ENCODE assay signal across 22 cellular contexts in genomic region chr12:32868885-32869284, GRCh38. TPM values are rescaled to one million over a fixed set of nuclear protein-coding genes. Genes with fewer than 3 reads are reported as not detected.
DNase-seq lines count a peak whose midpoint lies in the region; ATAC-seq, FAIRE-seq and TF ChIP-seq lines count a peak whose summit lies in the region.
"Had no signal": no experiment of that assay in that cellular context is flagged by ENCODE, and none has a peak within 500 bp of the region (broad histone marks: within the 10 kb centered on the region; RNA-seq: fewer than 3 reads in every experiment).

No MANE protein-coding gene starts in this region.

- H3K27me3 Mint-ChIP-seq in astrocyte (ENCODE audit: low read depth, unreplicated experiment) = no peaks in the 10 kb centered on the region
- peaks cover 4% of the 10 kb centered on the region for H3K27me3 Mint-ChIP-seq in activated naive CD4-positive, alpha-beta T cell treated with anti-CD3 and anti-CD28 coated beads for 36 hours (ENCODE audit: low read depth)

- DNase-seq in HepG2 (ENCODE audit: low spot score) = no peak
- no peak for DNase-seq in right lobe of liver
- no peak for DNase-seq in astrocyte (ENCODE audit: low read depth)
- DNase-seq in activated naive CD4-positive, alpha-beta T cell treated with anti-CD3 and anti-CD28 coated beads for 36 hours = no peak
- DNase-seq in stimulated activated naive CD8-positive, alpha-beta T cell treated with anti-CD3 and anti-CD28 coated beads, Interleukin-15, Interleukin-2, amounts not matched to agents 100 U/mL and 50 U/mL, for 24 hours = no peak
- DNase-seq in HAP-1 (ENCODE audit: low spot score in 2 of 2) = no peak
- DNase-seq: CD4-positive, CD25-positive, alpha-beta regulatory T cell; H7; HFFc6; KBM-7; NCI-H1105 treated with DMSO at 0.1 percent for 48 hours; NCI-H146; NCI-H2029; NCI-H526 treated with DMSO at 0.1 percent for 48 hours; RPMI8226; SHP77 had no signal

- H3K27ac Mint-ChIP-seq in astrocyte (ENCODE audit: unreplicated experiment) = peak overlapping the region; percentile 50
- no peak overlapping the region for H3K27ac Mint-ChIP-seq in activated naive CD4-positive, alpha-beta T cell treated with anti-CD3 and anti-CD28 coated beads for 36 hours
- H3K27ac Mint-ChIP-seq: CD4-positive, CD25-positive, alpha-beta regulatory T cell; HFFc6 had no signal

- H3K9ac ChIP-seq in HepG2 (ENCODE audit: insufficient read depth, low read depth, low read length) (no peak overlapping the region), astrocyte (ENCODE audit: low read length) (no peak overlapping the region)
- H3K9ac ChIP-seq: BLaER1 had no signal

- ATAC-seq in HepG2 (no peak), right lobe of liver (no peak)
- ATAC-seq in stimulated activated naive CD8-positive, alpha-beta T cell treated with anti-CD3 and anti-CD28 coated beads, Interleukin-15, Interleukin-2, amounts not matched to agents 100 U/mL and 50 U/mL, for 24 hours = no peak

- in situ Hi-C loops in HepG2 (cut with HindIII; ENCODE audit: extremely low pct_ligation_motif_present, low pct_unique_long_range_greater_than_20kb) = no loop called here
- in situ Hi-C loops in HAP-1 (cut with MboI; ENCODE audit: low sequenced_read_pairs) = no loop called here

- H3K27ac ChIP-seq in HepG2 (ENCODE audit: extremely low read length, insufficient read depth, low read length) (no peak overlapping the region), right lobe of liver (no peak overlapping the region), astrocyte (ENCODE audit: low read depth, low read length) (no peak overlapping the region), mesodermal cell (ENCODE audit: low read depth, low read length, severe bottlenecking) (peak overlapping the region; percentile 14)
- H3K27ac ChIP-seq: BLaER1 had no signal

- H3K4me2 ChIP-seq in HepG2 (ENCODE audit: low read depth, low read length) (no peak overlapping the region), astrocyte (ENCODE audit: low read length) (no peak overlapping the region)
- H3K4me2 ChIP-seq: BLaER1 had no signal

- no peaks in the 10 kb centered on the region; a peak in 1 of 5 replicates for H3K27me3 ChIP-seq in HepG2 (ENCODE audit: control insufficient read depth in 1 of 2, insufficient read depth in 2 of 2, low read length in 2 of 2)
- no peaks in the 10 kb centered on the region for H3K27me3 ChIP-seq in right lobe of liver
- H3K27me3 ChIP-seq in astrocyte (ENCODE audit: insufficient read depth, low read length) = no peaks in the 10 kb centered on the region
- H3K27me3 ChIP-seq in HAP-1 (ENCODE audit: low read depth) = no peaks in the 10 kb centered on the region
- H3K27me3 ChIP-seq: BLaER1 had no signal

- FAIRE-seq in HepG2 (lab: Jason Lieb, UNC) (no peak), astrocyte (lab: Jason Lieb, UNC) (no peak)
- FAIRE-seq: A204.1, D721Med, HTR-8/SVneo had no signal

- H3K36me3 Mint-ChIP-seq in astrocyte (ENCODE audit: low read depth, unreplicated experiment) = peaks cover 6% of the 10 kb centered on the region
- no peaks in the 10 kb centered on the region for H3K36me3 Mint-ChIP-seq in activated naive CD4-positive, alpha-beta T cell treated with anti-CD3 and anti-CD28 coated beads for 36 hours (ENCODE audit: low read depth)
- H3K36me3 Mint-ChIP-seq: CD4-positive, CD25-positive, alpha-beta regulatory T cell had no signal

- no peak overlapping the region for H2AFZ ChIP-seq in HepG2 (ENCODE audit: low read length)
- no peak overlapping the region for H2AFZ ChIP-seq in astrocyte (ENCODE audit: low read depth, low read length)

- no peaks in the 10 kb centered on the region for H3K9me3 Mint-ChIP-seq in astrocyte (ENCODE audit: unreplicated experiment)
- no peaks in the 10 kb centered on the region for H3K9me3 Mint-ChIP-seq in activated naive CD4-positive, alpha-beta T cell treated with anti-CD3 and anti-CD28 coated beads for 36 hours

- no peak for TF ChIP-seq POLR2A in HepG2 (IDR thresholded peaks at IDR 0.05; ENCODE audit: insufficient read depth in 1 of 2, low read depth in 2 of 2, low read length in 2 of 2)
- TF ChIP-seq POLR2A in right lobe of liver (IDR thresholded peaks at IDR 0.05) = no peak

- TF ChIP-seq EP300 in HepG2 (IDR thresholded peaks at IDR 0.05; ENCODE audit: low read depth in 2 of 2, low read length in 2 of 2) (no peak), HepG2 (CRISPR knock-in tag; IDR thresholded peaks at IDR 0.05; ENCODE audit: borderline replicate concordance) (no peak)

- H3K9me3 ChIP-seq in HepG2 (ENCODE audit: low read length) (no peaks in the 10 kb centered on the region), right lobe of liver (no peaks in the 10 kb centered on the region), astrocyte (ENCODE audit: insufficient read depth, low read depth, low read length) (no peaks in the 10 kb centered on the region), mesodermal cell (ENCODE audit: control insufficient read depth, low read length) (no peaks in the 10 kb centered on the region), HAP-1 (no peaks in the 10 kb centered on the region)
- H3K9me3 ChIP-seq: BLaER1 had no signal

- H3K4me1 Mint-ChIP-seq in astrocyte (ENCODE audit: low read depth, unreplicated experiment) = peaks cover 8% of the 10 kb centered on the region
- no peaks in the 10 kb centered on the region for H3K4me1 Mint-ChIP-seq in activated naive CD4-positive, alpha-beta T cell treated with anti-CD3 and anti-CD28 coated beads for 36 hours (ENCODE audit: low read depth)
- H3K4me1 Mint-ChIP-seq: CD4-positive, CD25-positive, alpha-beta regulatory T cell had no signal

- POLR2A ChIA-PET in HepG2 (lab: Yijun Ruan, JAX) = no interaction called here

- no peak for TF ChIP-seq RAD21 in HepG2 (CRISPR knock-in tag; IDR thresholded peaks at IDR 0.05)

- H3K4me1 ChIP-seq in HepG2 (ENCODE audit: insufficient read depth, low read length) (peaks cover 5% of the 10 kb centered on the region; the same call in 1 of the 2 replicates), right lobe of liver (peaks cover 0 to 6% (median 3%) of the 10 kb centered on the region in 4 donors), astrocyte (ENCODE audit: insufficient read depth, low read length) (no peaks in the 10 kb centered on the region), mesodermal cell (ENCODE audit: control insufficient read depth, insufficient read depth, low read length, poor library complexity, severe bottlenecking) (peaks cover 6% of the 10 kb centered on the region), HAP-1 (no peaks in the 10 kb centered on the region)
- H3K4me1 ChIP-seq: BLaER1 had no signal

- BruUV-seq in HepG2 (replicated peaks; lab: Mats Ljungman, UMichigan) = no TSS peak

- CTCF ChIA-PET in HepG2 (lab: Yijun Ruan, JAX; ENCODE audit: low intra/inter-chr PET ratio, low total read pairs) = no interaction called here
- CTCF ChIA-PET in activated naive CD4-positive, alpha-beta T cell treated with anti-CD3 and anti-CD28 coated beads for 36 hours (lab: Charles Lee) = no interaction called here

- H4K20me1 ChIP-seq in HepG2 (ENCODE audit: insufficient read depth, low read length) (no peaks in the 10 kb centered on the region), astrocyte (ENCODE audit: insufficient read depth, low read length) (no peaks in the 10 kb centered on the region)
- H4K20me1 ChIP-seq: BLaER1 had no signal

- TF ChIP-seq CTCF in HepG2 (CRISPR knock-in tag; IDR thresholded peaks at IDR 0.05) = no peak
- TF ChIP-seq CTCF in right lobe of liver (IDR thresholded peaks at IDR 0.05) = no peak
- no peak for TF ChIP-seq CTCF in astrocyte (IDR thresholded peaks at IDR 0.05; ENCODE audit: insufficient read depth, low read depth, low read length)

- peaks cover 11 to 29% of the 10 kb centered on the region in 2 experiments; a peak in 4 of 5 replicates for H3K36me3 ChIP-seq in HepG2 (replicated peaks in 1 of 2; ENCODE audit: control insufficient read depth in 1 of 2, insufficient read depth in 2 of 2, low read length in 2 of 2)
- H3K36me3 ChIP-seq in right lobe of liver = no peaks in the 10 kb centered on the region
- H3K36me3 ChIP-seq in astrocyte (ENCODE audit: insufficient read depth, low read length) = no peaks in the 10 kb centered on the region
- peaks cover 50% of the 10 kb centered on the region for H3K36me3 ChIP-seq in mesodermal cell (ENCODE audit: control insufficient read depth, insufficient read depth, low read length)
- H3K36me3 ChIP-seq in HAP-1 (replicated peaks) = peaks cover 5% of the 10 kb centered on the region; the same call in 1 of the 2 replicates
- H3K36me3 ChIP-seq: BLaER1 had no signal

- H3K4me3 Mint-ChIP-seq in astrocyte (ENCODE audit: unreplicated experiment) = no peak overlapping the region
- H3K4me3 Mint-ChIP-seq in activated naive CD4-positive, alpha-beta T cell treated with anti-CD3 and anti-CD28 coated beads for 36 hours = no peak overlapping the region
- H3K4me3 Mint-ChIP-seq: CD4-positive, CD25-positive, alpha-beta regulatory T cell; HFFc6 had no signal

- no peak overlapping the region for H3K4me3 ChIP-seq in HepG2 (replicated peaks in 1 of 3; ENCODE audit: insufficient read depth in 1 of 3, low read depth in 2 of 3, low read length in 3 of 3)
- H3K4me3 ChIP-seq in right lobe of liver = no peak overlapping the region
- no peak overlapping the region for H3K4me3 ChIP-seq in astrocyte (ENCODE audit: insufficient read depth, low read depth, low read length)
- H3K4me3 ChIP-seq in mesodermal cell (ENCODE audit: extremely low read depth, insufficient read depth, low read length, poor library complexity, severe bottlenecking) = no peak overlapping the region
- no peak overlapping the region for H3K4me3 ChIP-seq in HAP-1
- H3K4me3 ChIP-seq: BLaER1 had no signal

- WGBS in HepG2 (ENCODE audit: low lambda C conversion rate) = 96% methylated on average over 8 of the region's 8 CpGs
- WGBS in right lobe of liver (ENCODE audit: insufficient coverage, low coverage, low lambda C conversion rate, missing lambda C conversion rate) = 87% methylated on average over 8 of the region's 8 CpGs
- whole genome bisulfite sequencing in mesodermal cell (ENCODE audit: insufficient coverage in 2 of 2), 2 experiments = 88 to 89% methylated on average over 7 of the region's 8 CpGs

- intact Hi-C loops in HepG2 (cut with micrococcal nuclease; ENCODE audit: unreplicated experiment) (loop anchor here (10.0 kb wide), 1 partner anchor 114 kb away; the partner anchor contains the start of gene YARS2), right lobe of liver (cut with DNase I) (no loop called here)
- intact Hi-C loops in activated naive CD4-positive, alpha-beta T cell treated with anti-CD3 and anti-CD28 coated beads for 36 hours (cut with micrococcal nuclease) = no loop called here

- H3K79me2 ChIP-seq in HepG2 (ENCODE audit: insufficient read depth, low read length) = no peaks in the 10 kb centered on the region
- H3K79me2 ChIP-seq in astrocyte (ENCODE audit: insufficient read depth, low read length) = no peaks in the 10 kb centered on the region

RNA-seq across cellular contexts. Expression of gene PKP2, which starts 27.7 kb away (rescaled TPM):
- total RNA-seq in HepG2 (2016; rRNA removed; fragmentation: Illumina TruSeq; extraction: Trizol) (25.3 and 27.5 TPM in 2 replicates), right lobe of liver (10 to 100 TPM; 17.2 to 54.7 (median 23.8) TPM), astrocyte (18.7 and 35.4 TPM in 2 replicates)
- 4.7 and 5.4 TPM in 2 replicates for total RNA-seq in HepG2 (2016; cell fraction: cytosol; rRNA removed; fragmentation: Illumina TruSeq; extraction: Trizol; ENCODE audit: low read depth)
- 25.1 and 27.8 TPM in 2 replicates for total RNA-seq in HepG2 (2016; cell fraction: insoluble cytoplasmic fraction; rRNA removed; fragmentation: Illumina TruSeq; extraction: Trizol)
- 13.0 and 15.4 TPM in 2 replicates for total RNA-seq in HepG2 (2016; cell fraction: membrane; rRNA removed; fragmentation: Illumina TruSeq; extraction: Trizol)
- 33.3 and 34.1 TPM in 2 replicates for total RNA-seq in HepG2 (2016; cell fraction: nucleus; rRNA removed; fragmentation: Illumina TruSeq; extraction: Trizol)
- 11.5 and 15.1 TPM in 2 replicates for polyA plus RNA-seq in HepG2 (2011; rRNA removed)
- 10.5 and 12.5 TPM in 2 replicates for polyA plus RNA-seq in HepG2 (2011; cell fraction: cytosol; rRNA removed)
- 10.5 and 14.0 TPM in 2 replicates for polyA plus RNA-seq in HepG2 (2011; cell fraction: nucleus; rRNA removed)
- 8.6 and 13.0 TPM in 2 replicates for polyA plus RNA-seq in HepG2 (2012)
- polyA plus RNA-seq in HepG2 (2016; cell fraction: cytosol; fragmentation: Illumina TruSeq; extraction: Trizol; ENCODE audit: low read depth) = 3.6 and 4.0 TPM in 2 replicates
- polyA plus RNA-seq in HepG2 (2016; cell fraction: insoluble cytoplasmic fraction; fragmentation: Illumina TruSeq; extraction: Trizol; ENCODE audit: low read depth) = 29.1 and 36.7 TPM in 2 replicates
- polyA plus RNA-seq in HepG2 (2016; cell fraction: membrane; fragmentation: Illumina TruSeq; extraction: Trizol; ENCODE audit: low read depth) = 8.6 and 9.7 TPM in 2 replicates
- 20.5 and 26.3 TPM in 2 replicates for polyA plus RNA-seq in HepG2 (2016; cell fraction: nucleus; fragmentation: Illumina TruSeq; extraction: Trizol; ENCODE audit: insufficient read depth, low read depth)
- 10.4 and 30.2 TPM in 2 replicates for polyA minus RNA-seq in HepG2 (2011; rRNA and poly(A)+ RNA removed; ENCODE audit: low replicate concordance)
- polyA minus RNA-seq in HepG2 (2011; cell fraction: cytosol; rRNA and poly(A)+ RNA removed) = 14.1 and 17.4 TPM in 2 replicates
- 57.2 and 60.5 TPM in 2 replicates for polyA minus RNA-seq in HepG2 (2011; cell fraction: nucleus; rRNA and poly(A)+ RNA removed)
- polyA plus RNA-seq in mesodermal cell (2013, experiment 1 of 2) = 49.7 TPM
- 73.1 TPM for polyA plus RNA-seq in mesodermal cell (2013, experiment 2 of 2)
- total RNA-seq in activated naive CD4-positive, alpha-beta T cell treated with anti-CD3 and anti-CD28 coated beads for 36 hours = under 1 TPM; 0.22 to 0.26 TPM
- total RNA-seq: SK-MEL-5 had no signal

Comparison
In these comparisons a context has a peak if more than half of its experiments do, and no peak if none do; other contexts are left out.
1. RNA of gene PKP2, which starts 27.7 kb away (total RNA-seq): 18.7 to 35.4 TPM in astrocyte, 4.7 to 34.1 TPM in HepG2 and 17.2 to 54.7 TPM in right lobe of liver; 0.22 to 0.26 TPM in activated naive CD4-positive, alpha-beta T cell treated with anti-CD3 and anti-CD28 coated beads for 36 hours; every median in the first group is over 4 times any median in the second.